31 cellular contexts compared by ENCODE assay signal in genomic region chr18:25713104-25713503, GRCh38.
"Had no signal": no experiment of that assay in that cellular context is flagged by ENCODE, and none has a peak within 500 bp of the region (broad histone marks: within the 10 kb centered on the region; RNA-seq: fewer than 3 reads in every experiment).

No MANE protein-coding gene starts in this region.

- H3K9me3 ChIP-seq: ovary, suprapubic skin, testis, transverse colon, upper lobe of right lung, uterus had no signal

- H3K36me3 Mint-ChIP-seq: natural killer cell; stimulated activated memory B cell treated with anti-CD40 and anti-IgM and Interleukin-4, amounts not matched to agents 10 μg/mL and 1 μg/mL and 100 μg/mL, for 72 hours; type B pancreatic cell had no signal

- H3K4me2 ChIP-seq: neural progenitor cell, smooth muscle cell had no signal

- ATAC-seq: natural killer cell; psoas muscle; right cardiac atrium; sciatic nerve; stimulated activated memory B cell treated with anti-CD40 and anti-IgM and Interleukin-4, amounts not matched to agents 10 μg/mL and 1 μg/mL and 100 μg/mL, for 72 hours; stimulated activated naive CD8-positive, alpha-beta T cell treated with anti-CD3 and anti-CD28 coated beads, Interleukin-15, amount 100 ng/mL, for 72 hours; stimulated activated naive CD8-positive, alpha-beta T cell treated with anti-CD3 and anti-CD28 coated beads, Interleukin-15, Interleukin-2, amounts not matched to agents 100 U/mL and 50 U/mL, for 24 hours; upper lobe of right lung had no signal

- H3K4me3 ChIP-seq: neural progenitor cell, ovary, psoas muscle, skin epidermis, smooth muscle cell, spleen, suprapubic skin, testis, tibial artery, transverse colon, upper lobe of right lung, uterus had no signal

- H3K36me3 ChIP-seq: neural progenitor cell, ovary, spleen, suprapubic skin, tibial artery, transverse colon, upper lobe of right lung, uterus had no signal

- H3K9ac ChIP-seq: neural progenitor cell, parathyroid adenoma had no signal

- H3K4me1 ChIP-seq: neural progenitor cell, parathyroid adenoma, psoas muscle, spleen, suprapubic skin, testis, tibial artery, transverse colon, upper lobe of right lung, uterus had no signal

- H3K27ac ChIP-seq: neural progenitor cell, ovary, parathyroid adenoma, psoas muscle, skin epidermis, spleen, suprapubic skin, testis, tibial artery, transverse colon, upper lobe of right lung, uterus had no signal

- H3K27me3 Mint-ChIP-seq: stimulated activated memory B cell treated with anti-CD40 and anti-IgM and Interleukin-4, amounts not matched to agents 10 μg/mL and 1 μg/mL and 100 μg/mL, for 72 hours; type B pancreatic cell had no signal

- H3K4me1 Mint-ChIP-seq: nephron; stimulated activated memory B cell treated with anti-CD40 and anti-IgM and Interleukin-4, amounts not matched to agents 10 μg/mL and 1 μg/mL and 100 μg/mL, for 72 hours; stimulated activated naive CD8-positive, alpha-beta T cell treated with anti-CD3 and anti-CD28 coated beads, Interleukin-15, amount 100 ng/mL, for 72 hours had no signal

- H3K27me3 ChIP-seq: neural progenitor cell, ovary, suprapubic skin, testis, tibial artery, transverse colon, upper lobe of right lung, uterus had no signal

- H3K4me3 Mint-ChIP-seq: natural killer cell; nephron; neural progenitor cell; stimulated activated memory B cell treated with anti-CD40 and anti-IgM and Interleukin-4, amounts not matched to agents 10 μg/mL and 1 μg/mL and 100 μg/mL, for 72 hours; stimulated activated naive CD8-positive, alpha-beta T cell treated with anti-CD3 and anti-CD28 coated beads, Interleukin-15, amount 100 ng/mL, for 72 hours; type B pancreatic cell had no signal

- DNase-seq: natural killer cell; occipital lobe; ovary; posterior cingulate gyrus; psoas muscle; right cardiac atrium; spleen; stimulated activated CD4-positive, alpha-beta T cell treated with anti-CD3 and anti-CD28 coated beads, Interleukin-12 subunit alpha, Interleukin-12 subunit beta, amount 100 ng/mL, for 4 hours; stimulated activated CD4-positive, alpha-beta T cell treated with anti-CD3 and anti-CD28 coated beads, Interleukin-1b, Interleukin-23, amount 100 ng/mL, for 48 hours; stimulated activated CD4-positive, alpha-beta T cell treated with anti-CD3 and anti-CD28 coated beads, Interleukin-4, amount 100 ng/mL, for 1 hour; stimulated activated CD4-positive, alpha-beta T cell treated with anti-CD3 and anti-CD28 coated beads, Interleukin-4, amount 100 ng/mL, for 4 hours; stimulated activated CD8-positive, alpha-beta memory T cell treated with anti-CD3 and anti-CD28 coated beads, Interleukin-4, amount 100 ng/mL, for 48 hours; stimulated activated naive CD4-positive, alpha-beta T cell; stimulated activated naive CD8-positive, alpha-beta T cell treated with anti-CD3 and anti-CD28 coated beads, Interleukin-15, amount 100 ng/mL, for 72 hours; stimulated activated naive CD8-positive, alpha-beta T cell treated with anti-CD3 and anti-CD28 coated beads, Interleukin-15, Interleukin-2, amounts not matched to agents 100 U/mL and 50 U/mL, for 24 hours; substantia nigra; testis; tibial artery; transverse colon; upper lobe of right lung; uterus had no signal

- H2AFZ ChIP-seq: neural progenitor cell, parathyroid adenoma had no signal

- H3K9me3 Mint-ChIP-seq: type B pancreatic cell had no signal

- H3K79me2 ChIP-seq: parathyroid adenoma had no signal

- H3K27ac Mint-ChIP-seq: natural killer cell; nephron; neural progenitor cell; progenitor cell of endocrine pancreas; stimulated activated memory B cell treated with anti-CD40 and anti-IgM and Interleukin-4, amounts not matched to agents 10 μg/mL and 1 μg/mL and 100 μg/mL, for 72 hours; stimulated activated naive CD8-positive, alpha-beta T cell treated with anti-CD3 and anti-CD28 coated beads, Interleukin-15, amount 100 ng/mL, for 72 hours; type B pancreatic cell had no signal
